8 cellular contexts compared by ENCODE assay signal in genomic region chr6:15246217-15247211, GRCh38. TPM values are rescaled to one million over a fixed set of nuclear protein-coding genes. Genes with fewer than 3 reads are reported as not detected.
DNase-seq lines count a peak whose midpoint lies in the region; ATAC-seq lines count a peak whose summit lies in the region.

No MANE protein-coding gene starts in this region.

- ATAC-seq in CD4-positive, CD25-positive, alpha-beta regulatory T cell (ENCODE audit: low read depth in 2 of 2): no peak
- ATAC-seq in stimulated activated memory B cell treated with anti-CD40 and anti-IgM and Interleukin-4, amounts not matched to agents 10 μg/mL and 1 μg/mL and 100 μg/mL, for 72 hours: no peak
- ATAC-seq in HG02759 (IDR thresholded peaks at IDR 0.05; ENCODE audit: unreplicated experiment): no peak

- H3K27ac Mint-ChIP-seq in CD4-positive, CD25-positive, alpha-beta regulatory T cell: peak overlapping the region; percentile 92 to 98 (median 94)
- H3K27ac Mint-ChIP-seq in activated naive CD4-positive, alpha-beta T cell treated with anti-CD3 and anti-CD28 coated beads, Interleukin-2, amount 50 U/mL, for 24 hours: peak overlapping the region; percentile 100
- H3K27ac Mint-ChIP-seq in stimulated activated memory B cell treated with anti-CD40 and anti-IgM and Interleukin-4, amounts not matched to agents 10 μg/mL and 1 μg/mL and 100 μg/mL, for 72 hours: peak overlapping the region; percentile 98

- peak overlapping the region; percentile 95 to 100 (median 98) for H3K4me3 Mint-ChIP-seq in CD4-positive, CD25-positive, alpha-beta regulatory T cell
- H3K4me3 Mint-ChIP-seq in activated naive CD4-positive, alpha-beta T cell treated with anti-CD3 and anti-CD28 coated beads, Interleukin-2, amount 50 U/mL, for 24 hours: peak overlapping the region; percentile 100
- peak overlapping the region; percentile 99 for H3K4me3 Mint-ChIP-seq in stimulated activated memory B cell treated with anti-CD40 and anti-IgM and Interleukin-4, amounts not matched to agents 10 μg/mL and 1 μg/mL and 100 μg/mL, for 72 hours

- no peaks in the 10 kb centered on the region for H3K9me3 ChIP-seq in CD4-positive, CD25-positive, alpha-beta regulatory T cell (ENCODE audit: control insufficient read depth in 2 of 2, low read length in 2 of 2)
- no peaks in the 10 kb centered on the region for H3K9me3 ChIP-seq in iPS-18a (ENCODE audit: control insufficient read depth, low read depth, low read length)

- no peaks in the 10 kb centered on the region for H3K9me3 Mint-ChIP-seq in CD4-positive, CD25-positive, alpha-beta regulatory T cell
- no peaks in the 10 kb centered on the region for H3K9me3 Mint-ChIP-seq in activated naive CD4-positive, alpha-beta T cell treated with anti-CD3 and anti-CD28 coated beads, Interleukin-2, amount 50 U/mL, for 24 hours
- no peaks in the 10 kb centered on the region for H3K9me3 Mint-ChIP-seq in stimulated activated memory B cell treated with anti-CD40 and anti-IgM and Interleukin-4, amounts not matched to agents 10 μg/mL and 1 μg/mL and 100 μg/mL, for 72 hours

- peak overlapping the region; percentile 87 for H3K27ac ChIP-seq in CD4-positive, CD25-positive, alpha-beta regulatory T cell (ENCODE audit: insufficient read depth, low read length, poor library complexity, severe bottlenecking)
- H3K27ac ChIP-seq in iPS-18a (ENCODE audit: low read length): peak overlapping the region; percentile 4

- peaks cover 40% of the 10 kb centered on the region for H3K4me1 ChIP-seq in CD4-positive, CD25-positive, alpha-beta regulatory T cell (ENCODE audit: control insufficient read depth, insufficient read depth, low read length, poor library complexity, severe bottlenecking)
- peaks cover 45% of the 10 kb centered on the region for H3K4me1 ChIP-seq in iPS-18a (ENCODE audit: control insufficient read depth, low read depth, low read length)

- peaks cover 39% of the 10 kb centered on the region for H3K27me3 Mint-ChIP-seq in CD4-positive, CD25-positive, alpha-beta regulatory T cell
- no peaks in the 10 kb centered on the region for H3K27me3 Mint-ChIP-seq in activated naive CD4-positive, alpha-beta T cell treated with anti-CD3 and anti-CD28 coated beads, Interleukin-2, amount 50 U/mL, for 24 hours
- no peaks in the 10 kb centered on the region for H3K27me3 Mint-ChIP-seq in stimulated activated memory B cell treated with anti-CD40 and anti-IgM and Interleukin-4, amounts not matched to agents 10 μg/mL and 1 μg/mL and 100 μg/mL, for 72 hours

- peak in 2 of 3 donors; percentile 54 to 62 for DNase-seq in CD4-positive, CD25-positive, alpha-beta regulatory T cell
- DNase-seq in LHCN-M2 (ENCODE audit: low read depth): peak; percentile 12
- DNase-seq in D341Med (ENCODE audit: low spot score): no peak
- DNase-seq in cerebellum (ENCODE audit: low spot score): no peak

- peak overlapping the region; percentile 86 for H3K9ac ChIP-seq in iPS-18a (ENCODE audit: low read length)

- H3K36me3 ChIP-seq in CD4-positive, CD25-positive, alpha-beta regulatory T cell (ENCODE audit: control insufficient read depth, insufficient read depth, low read length): no peaks in the 10 kb centered on the region
- H3K36me3 ChIP-seq in iPS-18a (ENCODE audit: control insufficient read depth, low read depth, low read length): no peaks in the 10 kb centered on the region

- no peaks in the 10 kb centered on the region for H3K27me3 ChIP-seq in CD4-positive, CD25-positive, alpha-beta regulatory T cell (ENCODE audit: control insufficient read depth, insufficient read depth, low read length)
- no peaks in the 10 kb centered on the region for H3K27me3 ChIP-seq in iPS-18a (ENCODE audit: control insufficient read depth, insufficient read depth, low read length)

- peak overlapping the region; percentile 99 for H3K4me3 ChIP-seq in CD4-positive, CD25-positive, alpha-beta regulatory T cell (ENCODE audit: low read depth, low read length)
- H3K4me3 ChIP-seq in iPS-18a (ENCODE audit: low read length): peak overlapping the region; percentile 90

- peaks cover 0 to 52% (median 40%) of the 10 kb centered on the region in 4 donors for H3K4me1 Mint-ChIP-seq in CD4-positive, CD25-positive, alpha-beta regulatory T cell
- peaks cover 27% of the 10 kb centered on the region for H3K4me1 Mint-ChIP-seq in activated naive CD4-positive, alpha-beta T cell treated with anti-CD3 and anti-CD28 coated beads, Interleukin-2, amount 50 U/mL, for 24 hours
- H3K4me1 Mint-ChIP-seq in stimulated activated memory B cell treated with anti-CD40 and anti-IgM and Interleukin-4, amounts not matched to agents 10 μg/mL and 1 μg/mL and 100 μg/mL, for 72 hours: peaks cover 43% of the 10 kb centered on the region

- H3K36me3 Mint-ChIP-seq in CD4-positive, CD25-positive, alpha-beta regulatory T cell: peaks cover 3% of the 10 kb centered on the region
- peaks cover 8% of the 10 kb centered on the region for H3K36me3 Mint-ChIP-seq in activated naive CD4-positive, alpha-beta T cell treated with anti-CD3 and anti-CD28 coated beads, Interleukin-2, amount 50 U/mL, for 24 hours
- H3K36me3 Mint-ChIP-seq in stimulated activated memory B cell treated with anti-CD40 and anti-IgM and Interleukin-4, amounts not matched to agents 10 μg/mL and 1 μg/mL and 100 μg/mL, for 72 hours: peaks cover 9% of the 10 kb centered on the region

RNA-seq across cellular contexts. Expression of gene JARID2, which starts 0.6 kb away (rescaled TPM):
- 26.1 TPM for total RNA-seq in CD4-positive, CD25-positive, alpha-beta regulatory T cell
- polyA plus RNA-seq in CD4-positive, CD25-positive, alpha-beta regulatory T cell: 1 to 10 TPM; 4.1 to 7.0 (median 5.2) TPM
- total RNA-seq in LHCN-M2 (2014; rRNA removed) (3.8 and 4.6 TPM in 2 replicates), cerebellum (25.3 TPM)
- polyA plus RNA-seq in LHCN-M2 (2012): 2.7 TPM

Comparison
In these comparisons a context has a peak if more than half of its experiments do, and no peak if none do; other contexts are left out.
1. DNase-seq: peak in CD4-positive, CD25-positive, alpha-beta regulatory T cell (2 of 3) and LHCN-M2 (single experiment); none in D341Med (single experiment) and cerebellum (single experiment).
2. Peak in every context shown above with its lines, with median percentiles within 50 percentile points of each other: H3K27ac Mint-ChIP-seq and H3K4me3 Mint-ChIP-seq.